In genomic region chr19:9065457-9066014, GRCh38 we compare ENCODE assay signal across 2 cellular contexts.
TF ChIP-seq lines count a peak whose summit lies in the region.

No MANE protein-coding gene starts in this region.

TF ChIP-seq in HepG2, 621 proteins besides CTCF, POLR2A, EP300 and RAD21:
- TF ChIP-seq MAFK (conservative IDR thresholded peaks at IDR 0.05 in 1 of 2, IDR thresholded peaks at IDR 0.05 in 1 of 2; ENCODE audit: low read length in 2 of 2) (peak; percentile 27 to 43; a peak in 2 of 4 replicates), KMT2B (CRISPR knock-in tag; IDR thresholded peaks at IDR 0.05) (no peak), ZNF354B (CRISPR knock-in tag; IDR thresholded peaks at IDR 0.05) (no peak), ZNF276 (CRISPR knock-in tag; IDR thresholded peaks at IDR 0.05; ENCODE audit: low read depth) (no peak)
TF ChIP-seq in HepG2: peak in this region for 1.

TF ChIP-seq in WTC11, 78 proteins besides CTCF, POLR2A, EP300 and RAD21:
- no peak for TF ChIP-seq NFATC4 (CRISPR knock-in tag; IDR thresholded peaks at IDR 0.05)
- TF ChIP-seq FOXP4 (CRISPR knock-in tag; IDR thresholded peaks at IDR 0.05): no peak
- TF ChIP-seq CBFB (CRISPR knock-in tag; IDR thresholded peaks at IDR 0.05; ENCODE audit: low read depth): no peak
- TF ChIP-seq, protein P1, sequence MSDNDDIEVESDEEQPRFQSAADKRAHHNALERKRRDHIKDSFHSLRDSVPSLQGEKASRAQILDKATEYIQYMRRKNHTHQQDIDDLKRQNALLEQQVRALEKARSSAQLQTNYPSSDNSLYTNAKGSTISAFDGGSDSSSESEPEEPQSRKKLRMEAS (CRISPR knock-in tag; IDR thresholded peaks at IDR 0.05): no peak
- no peak for TF ChIP-seq TEAD4 (CRISPR knock-in tag; IDR thresholded peaks at IDR 0.05)
- TF ChIP-seq STAT6 (CRISPR knock-in tag; conservative IDR thresholded peaks at IDR 0.05; ENCODE audit: low read depth): no peak
- TF ChIP-seq PRRX2 (CRISPR knock-in tag; IDR thresholded peaks at IDR 0.05): no peak
- TF ChIP-seq, protein P2, sequence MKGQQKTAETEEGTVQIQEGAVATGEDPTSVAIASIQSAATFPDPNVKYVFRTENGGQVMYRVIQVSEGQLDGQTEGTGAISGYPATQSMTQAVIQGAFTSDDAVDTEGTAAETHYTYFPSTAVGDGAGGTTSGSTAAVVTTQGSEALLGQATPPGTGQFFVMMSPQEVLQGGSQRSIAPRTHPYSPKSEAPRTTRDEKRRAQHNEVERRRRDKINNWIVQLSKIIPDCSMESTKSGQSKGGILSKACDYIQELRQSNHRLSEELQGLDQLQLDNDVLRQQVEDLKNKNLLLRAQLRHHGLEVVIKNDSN (CRISPR knock-in tag; IDR thresholded peaks at IDR 0.05): no peak
- TF ChIP-seq ZNF396 (CRISPR knock-in tag; IDR thresholded peaks at IDR 0.05; ENCODE audit: borderline replicate concordance): no peak
- TF ChIP-seq ZNF138 (CRISPR knock-in tag; conservative IDR thresholded peaks at IDR 0.05): no peak
- no peak for TF ChIP-seq TP53 (CRISPR knock-in tag; IDR thresholded peaks at IDR 0.05)
- TF ChIP-seq SOX15 (CRISPR knock-in tag; IDR thresholded peaks at IDR 0.05): no peak
- TF ChIP-seq NFYB (CRISPR knock-in tag; conservative IDR thresholded peaks at IDR 0.05; ENCODE audit: low read depth): no peak
- no peak for TF ChIP-seq TEAD1 (CRISPR knock-in tag; IDR thresholded peaks at IDR 0.05)
